ENCODE assay signal across 10 cellular contexts in the genomic region with DNA sequence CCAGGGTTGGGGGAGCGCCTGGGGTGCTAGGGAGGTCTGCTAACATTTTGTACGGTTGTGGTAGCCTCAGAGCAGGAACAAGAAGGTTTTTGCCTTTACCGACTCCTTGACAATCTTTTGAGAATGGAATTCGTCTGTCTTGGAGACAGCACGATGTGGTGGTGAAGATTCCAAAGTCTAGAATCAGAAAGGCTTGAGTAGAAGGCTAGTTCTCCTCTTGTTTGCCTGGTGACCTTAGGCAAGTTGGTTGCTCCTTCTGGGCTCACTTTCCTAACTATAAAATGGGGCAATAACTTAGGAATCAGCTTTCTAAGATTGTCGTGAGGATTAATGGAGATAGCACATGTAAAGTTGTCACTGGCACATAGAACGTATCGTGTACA. TPM values are rescaled to one million over a fixed set of nuclear protein-coding genes. Genes with fewer than 3 reads are reported as not detected.
DNase-seq lines count a peak whose midpoint lies in the region; ATAC-seq, FAIRE-seq and TF ChIP-seq lines count a peak whose summit lies in the region.
"Had no signal": no experiment of that assay in that cellular context is flagged by ENCODE, and none has a peak within 500 bp of the region (broad histone marks: within the 10 kb centered on the region; RNA-seq: fewer than 3 reads in every experiment).

No MANE protein-coding gene starts in this region.

- H3K4me1 ChIP-seq in right lobe of liver (peaks cover 0 to 9% (median 2%) of the 10 kb centered on the region in 4 donors), HepG2 (ENCODE audit: insufficient read depth, low read length) (peaks cover 19% of the 10 kb centered on the region), esophagus squamous epithelium (peaks cover 4 to 15% (median 7%) of the 10 kb centered on the region in 3 donors)

- peak overlapping the region; percentile 76 for H3K4me3 Mint-ChIP-seq in osteocyte (ENCODE audit: unreplicated experiment)
- no peak overlapping the region for H3K4me3 Mint-ChIP-seq in activated naive CD4-positive, alpha-beta T cell treated with anti-CD3 and anti-CD28 coated beads for 36 hours

- POLR2A ChIA-PET in HepG2 (lab: Yijun Ruan, JAX) = no interaction called here

- H3K4me1 Mint-ChIP-seq in osteocyte (ENCODE audit: unreplicated experiment) = peaks cover 9% of the 10 kb centered on the region
- peaks cover 4% of the 10 kb centered on the region for H3K4me1 Mint-ChIP-seq in activated naive CD4-positive, alpha-beta T cell treated with anti-CD3 and anti-CD28 coated beads for 36 hours (ENCODE audit: low read depth)

- H3K9me3 ChIP-seq in right lobe of liver = no peaks in the 10 kb centered on the region
- H3K9me3 ChIP-seq in HepG2 (ENCODE audit: low read length) = no peaks in the 10 kb centered on the region
- H3K9me3 ChIP-seq in esophagus squamous epithelium = no peaks in the 10 kb centered on the region

- CTCF ChIA-PET in HepG2 (lab: Yijun Ruan, JAX; ENCODE audit: low intra/inter-chr PET ratio, low total read pairs) = interaction anchor here (3.0 kb wide), 1 partner anchor 125 kb away, joined by 28 read pairs; no protein-coding TSS in a partner anchor
- CTCF ChIA-PET in activated naive CD4-positive, alpha-beta T cell treated with anti-CD3 and anti-CD28 coated beads for 36 hours (lab: Charles Lee) = interaction anchor here (0.9 to 3.3 kb wide), 3 partner anchors 55 to 125 kb away, joined by 4 to 11 read pairs (median 11); no protein-coding TSS in a partner anchor

- in situ Hi-C loops in HepG2 (cut with HindIII; ENCODE audit: extremely low pct_ligation_motif_present, low pct_unique_long_range_greater_than_20kb) = loop anchor here (10.0 kb wide), 1 partner anchor 123 kb away; no protein-coding TSS in a partner anchor

- H3K27ac ChIP-seq in right lobe of liver (peak overlapping the region in 2 of 3 donors; percentile 44 to 54), HepG2 (ENCODE audit: extremely low read length, insufficient read depth, low read length) (no peak overlapping the region), esophagus squamous epithelium (no peak overlapping the region)
- H3K27ac ChIP-seq: SJSA1 had no signal

- no peak for FAIRE-seq in HepG2 (lab: Jason Lieb, UNC)

- no peak overlapping the region for H2AFZ ChIP-seq in HepG2 (ENCODE audit: low read length)

- no peaks in the 10 kb centered on the region for H4K20me1 ChIP-seq in HepG2 (ENCODE audit: insufficient read depth, low read length)

- DNase-seq in right lobe of liver (no peak), HepG2 (ENCODE audit: low spot score) (no peak), esophagus squamous epithelium (lab: John Stamatoyannopoulos, UW) (no peak), osteocyte (ENCODE audit: extremely low spot score, unreplicated experiment) (no peak), kidney tubule cell (ENCODE audit: low spot score) (no peak), HCEC 1CT (no peak), dedifferentiated amniotic fluid mesenchymal stem cell (ENCODE audit: extremely low spot score) (no peak)
- DNase-seq in activated naive CD4-positive, alpha-beta T cell treated with anti-CD3 and anti-CD28 coated beads for 36 hours = no peak
- DNase-seq: activated CD4-positive, alpha-beta memory T cell treated with anti-CD3 and anti-CD28 coated beads, Interleukin-2, amount 10 ng/mL, durations not matched to agents 7 days and 5 days had no signal

- H3K79me2 ChIP-seq in HepG2 (ENCODE audit: insufficient read depth, low read length) = no peaks in the 10 kb centered on the region

- no peaks in the 10 kb centered on the region for H3K36me3 Mint-ChIP-seq in osteocyte (ENCODE audit: unreplicated experiment)
- no peaks in the 10 kb centered on the region for H3K36me3 Mint-ChIP-seq in activated naive CD4-positive, alpha-beta T cell treated with anti-CD3 and anti-CD28 coated beads for 36 hours (ENCODE audit: low read depth)

- 92% methylated on average over 7 of the region's 8 CpGs for WGBS in right lobe of liver (ENCODE audit: insufficient coverage, low coverage, low lambda C conversion rate, missing lambda C conversion rate)
- 68% methylated on average over 7 of the region's 8 CpGs for WGBS in HepG2 (ENCODE audit: low lambda C conversion rate)
- 83 to 92% methylated on average over 6 to 7 of the region's 8 CpGs for WGBS in esophagus squamous epithelium, 2 donors

- H3K9ac ChIP-seq in HepG2 (ENCODE audit: insufficient read depth, low read depth, low read length) = no peak overlapping the region

- H3K9me3 Mint-ChIP-seq in osteocyte (ENCODE audit: unreplicated experiment) = no peaks in the 10 kb centered on the region
- H3K9me3 Mint-ChIP-seq in activated naive CD4-positive, alpha-beta T cell treated with anti-CD3 and anti-CD28 coated beads for 36 hours = no peaks in the 10 kb centered on the region
- H3K9me3 Mint-ChIP-seq: activated CD4-positive, alpha-beta memory T cell treated with anti-CD3 and anti-CD28 coated beads, Interleukin-2, amount 10 ng/mL, durations not matched to agents 7 days and 5 days had no signal

- no peak for TF ChIP-seq RAD21 in HepG2 (CRISPR knock-in tag; IDR thresholded peaks at IDR 0.05)

- no peak overlapping the region for H3K27ac Mint-ChIP-seq in osteocyte (ENCODE audit: unreplicated experiment)
- no peak overlapping the region for H3K27ac Mint-ChIP-seq in activated naive CD4-positive, alpha-beta T cell treated with anti-CD3 and anti-CD28 coated beads for 36 hours
- H3K27ac Mint-ChIP-seq: activated CD4-positive, alpha-beta memory T cell treated with anti-CD3 and anti-CD28 coated beads, Interleukin-2, amount 10 ng/mL, durations not matched to agents 7 days and 5 days had no signal

- H3K36me3 ChIP-seq in right lobe of liver = no peaks in the 10 kb centered on the region
- H3K36me3 ChIP-seq in HepG2 (replicated peaks in 1 of 2; ENCODE audit: control insufficient read depth in 1 of 2, insufficient read depth in 2 of 2, low read length in 2 of 2) = no peaks in the 10 kb centered on the region
- no peaks in the 10 kb centered on the region for H3K36me3 ChIP-seq in esophagus squamous epithelium
- H3K36me3 ChIP-seq: SJSA1 had no signal

- ATAC-seq in right lobe of liver (no peak), HepG2 (no peak)

- TF ChIP-seq POLR2A in right lobe of liver (IDR thresholded peaks at IDR 0.05) (no peak), HepG2 (IDR thresholded peaks at IDR 0.05; ENCODE audit: insufficient read depth in 1 of 2, low read depth in 2 of 2, low read length in 2 of 2) (no peak), esophagus squamous epithelium (IDR thresholded peaks at IDR 0.05) (no peak)

- H3K27me3 ChIP-seq in right lobe of liver (no peaks in the 10 kb centered on the region), HepG2 (ENCODE audit: control insufficient read depth in 1 of 2, insufficient read depth in 2 of 2, low read length in 2 of 2) (no peaks in the 10 kb centered on the region; a peak in 1 of 5 replicates), esophagus squamous epithelium (peaks cover 0 to 60% (median 0%) of the 10 kb centered on the region in 4 donors)

- TF ChIP-seq CTCF in right lobe of liver (IDR thresholded peaks at IDR 0.05) = no peak
- no peak for TF ChIP-seq CTCF in HepG2 (CRISPR knock-in tag; IDR thresholded peaks at IDR 0.05)
- TF ChIP-seq CTCF in esophagus squamous epithelium (IDR thresholded peaks at IDR 0.05) = no peak
- no peak for TF ChIP-seq CTCF in osteocyte (IDR thresholded peaks at IDR 0.05)

- H3K27me3 Mint-ChIP-seq in osteocyte (ENCODE audit: unreplicated experiment) = peaks cover 85% of the 10 kb centered on the region
- H3K27me3 Mint-ChIP-seq in activated naive CD4-positive, alpha-beta T cell treated with anti-CD3 and anti-CD28 coated beads for 36 hours (ENCODE audit: low read depth) = peaks cover 39% of the 10 kb centered on the region

- H3K4me3 ChIP-seq in right lobe of liver (peak overlapping the region in 2 of 3 donors; percentile 52 to 60), HepG2 (replicated peaks in 1 of 3; ENCODE audit: insufficient read depth in 1 of 3, low read depth in 2 of 3, low read length in 3 of 3) (0 out of 6 replicates have a peak overlapping the region, but pooled peaks of 1 of the 3 experiments have one; percentile 69), esophagus squamous epithelium (peak overlapping the region in 3 of 4 donors; percentile 48 to 69 (median 65))

- BruUV-seq in HepG2 (replicated peaks; lab: Mats Ljungman, UMichigan) = no TSS peak

- H3K4me2 ChIP-seq in HepG2 (ENCODE audit: low read depth, low read length) = no peak overlapping the region

- intact Hi-C loops in right lobe of liver (cut with DNase I) = no loop called here
- intact Hi-C loops in HepG2 (cut with micrococcal nuclease; ENCODE audit: unreplicated experiment) = loop anchor here (2.0 kb wide), 1 partner anchor 49 kb away; no protein-coding TSS in a partner anchor
- intact Hi-C loops in esophagus squamous epithelium (cut with DNase I) = no loop called here
- intact Hi-C loops in activated naive CD4-positive, alpha-beta T cell treated with anti-CD3 and anti-CD28 coated beads for 36 hours (cut with micrococcal nuclease) = loop anchor here (5.0 kb wide), 1 partner anchor 125 kb away; no protein-coding TSS in a partner anchor

- TF ChIP-seq EP300 in HepG2 (IDR thresholded peaks at IDR 0.05; ENCODE audit: low read depth in 2 of 2, low read length in 2 of 2) (no peak), HepG2 (CRISPR knock-in tag; IDR thresholded peaks at IDR 0.05; ENCODE audit: borderline replicate concordance) (no peak)

RNA-seq across cellular contexts. Expression of a gene that starts 0.7 kb away (rescaled TPM):
- 1 to 10 TPM; 1.2 to 5.0 (median 2.9) TPM for total RNA-seq in right lobe of liver
- 0.29 and 0.33 TPM in 2 replicates for total RNA-seq in HepG2 (2016; rRNA removed; fragmentation: Illumina TruSeq; extraction: Trizol)
- total RNA-seq in HepG2 (2016; cell fraction: cytosol; rRNA removed; fragmentation: Illumina TruSeq; extraction: Trizol; ENCODE audit: low read depth) = 0.30 TPM in 1 of 2 replicates, not detected in the other
- 0.37 and 0.65 TPM in 2 replicates for total RNA-seq in HepG2 (2016; cell fraction: insoluble cytoplasmic fraction; rRNA removed; fragmentation: Illumina TruSeq; extraction: Trizol)
- 0.25 and 0.41 TPM in 2 replicates for total RNA-seq in HepG2 (2016; cell fraction: membrane; rRNA removed; fragmentation: Illumina TruSeq; extraction: Trizol)
- total RNA-seq in HepG2 (2016; cell fraction: nucleus; rRNA removed; fragmentation: Illumina TruSeq; extraction: Trizol) = 0.31 and 0.50 TPM in 2 replicates
- polyA plus RNA-seq in HepG2 (2011; rRNA removed) = 0.60 and 0.66 TPM in 2 replicates
- 0.24 and 0.50 TPM in 2 replicates for polyA plus RNA-seq in HepG2 (2011; cell fraction: cytosol; rRNA removed)
- polyA plus RNA-seq in HepG2 (2011; cell fraction: nucleus; rRNA removed) = 0.06 and 1.5 TPM in 2 replicates
- polyA plus RNA-seq in HepG2 (2012) = 1.2 and 1.8 TPM in 2 replicates
- 0.27 and 0.29 TPM in 2 replicates for polyA plus RNA-seq in HepG2 (2016; cell fraction: cytosol; fragmentation: Illumina TruSeq; extraction: Trizol; ENCODE audit: low read depth)
- 0.29 and 0.50 TPM in 2 replicates for polyA plus RNA-seq in HepG2 (2016; cell fraction: insoluble cytoplasmic fraction; fragmentation: Illumina TruSeq; extraction: Trizol; ENCODE audit: low read depth)
- polyA plus RNA-seq in HepG2 (2016; cell fraction: membrane; fragmentation: Illumina TruSeq; extraction: Trizol; ENCODE audit: low read depth) = not detected in 2 replicates
- polyA plus RNA-seq in HepG2 (2016; cell fraction: nucleus; fragmentation: Illumina TruSeq; extraction: Trizol; ENCODE audit: insufficient read depth, low read depth) = 0.44 TPM in 1 of 2 replicates, not detected in the other
- 0.02 TPM in 1 of 2 replicates, not detected in the other for polyA minus RNA-seq in HepG2 (2011; rRNA and poly(A)+ RNA removed; ENCODE audit: low replicate concordance)
- polyA minus RNA-seq in HepG2 (2011; cell fraction: cytosol; rRNA and poly(A)+ RNA removed) = 0.69 TPM in 1 of 2 replicates, not detected in the other
- 1.5 and 1.9 TPM in 2 replicates for polyA minus RNA-seq in HepG2 (2011; cell fraction: nucleus; rRNA and poly(A)+ RNA removed)
- under 1 TPM in 2 of 4 donors, not detected in 2; 0.44 to 0.76 TPM for total RNA-seq in esophagus squamous epithelium
- total RNA-seq in osteocyte = 0.55 and 0.70 TPM in 2 replicates
- total RNA-seq in activated naive CD4-positive, alpha-beta T cell treated with anti-CD3 and anti-CD28 coated beads for 36 hours = not detected
- total RNA-seq: activated CD4-positive, alpha-beta memory T cell treated with anti-CD3 and anti-CD28 coated beads, Interleukin-2, amount 10 ng/mL, durations not matched to agents 7 days and 5 days; SJSA1 had no signal

RNA-seq across cellular contexts. Expression of a gene that starts 38.6 kb away (rescaled TPM):
- 100 to 1,000 TPM; 102 to 133 (median 125) TPM for total RNA-seq in right lobe of liver
- 23.5 and 43.4 TPM in 2 replicates for total RNA-seq in HepG2 (2016; rRNA removed; fragmentation: Illumina TruSeq; extraction: Trizol)
- 3.4 and 5.0 TPM in 2 replicates for total RNA-seq in HepG2 (2016; cell fraction: cytosol; rRNA removed; fragmentation: Illumina TruSeq; extraction: Trizol; ENCODE audit: low read depth)
- 27.0 and 44.9 TPM in 2 replicates for total RNA-seq in HepG2 (2016; cell fraction: insoluble cytoplasmic fraction; rRNA removed; fragmentation: Illumina TruSeq; extraction: Trizol)
- total RNA-seq in HepG2 (2016; cell fraction: membrane; rRNA removed; fragmentation: Illumina TruSeq; extraction: Trizol) = 11.4 and 14.4 TPM in 2 replicates
- total RNA-seq in HepG2 (2016; cell fraction: nucleus; rRNA removed; fragmentation: Illumina TruSeq; extraction: Trizol) = 46.8 and 54.9 TPM in 2 replicates
- 40.6 and 45.9 TPM in 2 replicates for polyA plus RNA-seq in HepG2 (2011; rRNA removed)
- polyA plus RNA-seq in HepG2 (2011; cell fraction: cytosol; rRNA removed) = 21.7 and 39.6 TPM in 2 replicates
- 16.5 and 20.8 TPM in 2 replicates for polyA plus RNA-seq in HepG2 (2011; cell fraction: nucleus; rRNA removed)
- 49.6 and 72.8 TPM in 2 replicates for polyA plus RNA-seq in HepG2 (2012)
- 2.5 and 3.1 TPM in 2 replicates for polyA plus RNA-seq in HepG2 (2016; cell fraction: cytosol; fragmentation: Illumina TruSeq; extraction: Trizol; ENCODE audit: low read depth)
- 20.1 and 21.1 TPM in 2 replicates for polyA plus RNA-seq in HepG2 (2016; cell fraction: insoluble cytoplasmic fraction; fragmentation: Illumina TruSeq; extraction: Trizol; ENCODE audit: low read depth)
- polyA plus RNA-seq in HepG2 (2016; cell fraction: membrane; fragmentation: Illumina TruSeq; extraction: Trizol; ENCODE audit: low read depth) = 6.3 and 6.6 TPM in 2 replicates
- polyA plus RNA-seq in HepG2 (2016; cell fraction: nucleus; fragmentation: Illumina TruSeq; extraction: Trizol; ENCODE audit: insufficient read depth, low read depth) = 41.0 and 42.6 TPM in 2 replicates
- polyA minus RNA-seq in HepG2 (2011; rRNA and poly(A)+ RNA removed; ENCODE audit: low replicate concordance) = 35.5 and 55.9 TPM in 2 replicates
- 46.9 and 76.7 TPM in 2 replicates for polyA minus RNA-seq in HepG2 (2011; cell fraction: cytosol; rRNA and poly(A)+ RNA removed)
- polyA minus RNA-seq in HepG2 (2011; cell fraction: nucleus; rRNA and poly(A)+ RNA removed) = 69.5 and 87.4 TPM in 2 replicates
- 10 to 100 TPM; 50.3 to 91.2 (median 72.8) TPM for total RNA-seq in esophagus squamous epithelium
- total RNA-seq in osteocyte = 179 and 187 TPM in 2 replicates
- total RNA-seq in activated naive CD4-positive, alpha-beta T cell treated with anti-CD3 and anti-CD28 coated beads for 36 hours = 1 to 10 TPM; 5.4 to 7.8 TPM

RNA-seq across cellular contexts. Expression of a gene that starts 54.3 kb away (rescaled TPM):
- 10 to 100 TPM; 16.3 to 53.5 (median 37.6) TPM for total RNA-seq in right lobe of liver
- 3.5 and 4.3 TPM in 2 replicates for total RNA-seq in HepG2 (2016; rRNA removed; fragmentation: Illumina TruSeq; extraction: Trizol)
- 1.0 and 1.1 TPM in 2 replicates for total RNA-seq in HepG2 (2016; cell fraction: cytosol; rRNA removed; fragmentation: Illumina TruSeq; extraction: Trizol; ENCODE audit: low read depth)
- 4.2 and 4.3 TPM in 2 replicates for total RNA-seq in HepG2 (2016; cell fraction: insoluble cytoplasmic fraction; rRNA removed; fragmentation: Illumina TruSeq; extraction: Trizol)
- total RNA-seq in HepG2 (2016; cell fraction: membrane; rRNA removed; fragmentation: Illumina TruSeq; extraction: Trizol) = 2.4 and 2.7 TPM in 2 replicates
- 3.8 and 4.3 TPM in 2 replicates for total RNA-seq in HepG2 (2016; cell fraction: nucleus; rRNA removed; fragmentation: Illumina TruSeq; extraction: Trizol)
- polyA plus RNA-seq in HepG2 (2011; rRNA removed) = 2.8 and 4.9 TPM in 2 replicates
- 3.9 and 4.1 TPM in 2 replicates for polyA plus RNA-seq in HepG2 (2011; cell fraction: cytosol; rRNA removed)
- polyA plus RNA-seq in HepG2 (2011; cell fraction: nucleus; rRNA removed) = 1.3 and 2.3 TPM in 2 replicates
- 9.6 and 14.4 TPM in 2 replicates for polyA plus RNA-seq in HepG2 (2012)
- polyA plus RNA-seq in HepG2 (2016; cell fraction: cytosol; fragmentation: Illumina TruSeq; extraction: Trizol; ENCODE audit: low read depth) = 0.35 and 0.55 TPM in 2 replicates
- 1.5 and 3.0 TPM in 2 replicates for polyA plus RNA-seq in HepG2 (2016; cell fraction: insoluble cytoplasmic fraction; fragmentation: Illumina TruSeq; extraction: Trizol; ENCODE audit: low read depth)
- 0.88 and 1.2 TPM in 2 replicates for polyA plus RNA-seq in HepG2 (2016; cell fraction: membrane; fragmentation: Illumina TruSeq; extraction: Trizol; ENCODE audit: low read depth)
- 2.0 and 3.1 TPM in 2 replicates for polyA plus RNA-seq in HepG2 (2016; cell fraction: nucleus; fragmentation: Illumina TruSeq; extraction: Trizol; ENCODE audit: insufficient read depth, low read depth)
- polyA minus RNA-seq in HepG2 (2011; rRNA and poly(A)+ RNA removed; ENCODE audit: low replicate concordance) = 2.0 and 7.2 TPM in 2 replicates
- polyA minus RNA-seq in HepG2 (2011; cell fraction: cytosol; rRNA and poly(A)+ RNA removed) = 1.8 and 7.7 TPM in 2 replicates
- polyA minus RNA-seq in HepG2 (2011; cell fraction: nucleus; rRNA and poly(A)+ RNA removed) = 1.9 and 3.1 TPM in 2 replicates
- 1 to 10 TPM; 1.8 to 3.8 (median 2.4) TPM for total RNA-seq in esophagus squamous epithelium
- total RNA-seq in osteocyte = 2.4 TPM in 2 replicates
- not detected for total RNA-seq in activated naive CD4-positive, alpha-beta T cell treated with anti-CD3 and anti-CD28 coated beads for 36 hours

Comparison
In these comparisons a context has a peak if more than half of its experiments do, and no peak if none do; other contexts are left out.
1. H3K27ac ChIP-seq: peak in right lobe of liver (2 of 3); none in HepG2 (single experiment) and esophagus squamous epithelium (0 of 4).
2. intact Hi-C loops: an anchor here in HepG2 (2.0 kb wide) and activated naive CD4-positive, alpha-beta T cell treated with anti-CD3 and anti-CD28 coated beads for 36 hours (5.0 kb wide); none called in right lobe of liver and esophagus squamous epithelium.